ENCODE assay signal across 15 cellular contexts in genomic region chr12:22481557-22482104, GRCh38.
DNase-seq lines count a peak whose midpoint lies in the region; ATAC-seq and TF ChIP-seq lines count a peak whose summit lies in the region.
"Had no signal": no experiment of that assay in that cellular context is flagged by ENCODE, and none has a peak within 500 bp of the region (broad histone marks: within the 10 kb centered on the region; RNA-seq: fewer than 3 reads in every experiment).

No MANE protein-coding gene starts in this region.

- H3K9ac ChIP-seq in colonic mucosa (ENCODE audit: low read depth in 2 of 2, low read length in 2 of 2) = no peak overlapping the region
- no peak overlapping the region for H3K9ac ChIP-seq in MM.1S (ENCODE audit: low read length)
- H3K9ac ChIP-seq: GM23248 had no signal

- H3K9me3 Mint-ChIP-seq in activated T-cell treated with anti-CD3 and anti-CD28 coated beads, Interleukin-2, amount 50 U/mL, for 72 hours = no peaks in the 10 kb centered on the region

- H3K9me3 ChIP-seq in colonic mucosa (no peaks in the 10 kb centered on the region), MM.1S (replicated peaks; ENCODE audit: insufficient read depth, low read length) (no peaks in the 10 kb centered on the region)
- H3K9me3 ChIP-seq: Caco-2 had no signal

- ATAC-seq in activated T-cell treated with anti-CD3 and anti-CD28 coated beads, Interleukin-2, amount 50 U/mL, for 72 hours (replicated peaks in 1 of 2) = no peak
- ATAC-seq in GM19463 (IDR thresholded peaks at IDR 0.05; ENCODE audit: unreplicated experiment) (no peak), HG02588 (IDR thresholded peaks at IDR 0.05; ENCODE audit: unreplicated experiment) (no peak)
- ATAC-seq: HCT116, K562 had no signal

- H3K4me3 Mint-ChIP-seq in activated T-cell treated with anti-CD3 and anti-CD28 coated beads, Interleukin-2, amount 50 U/mL, for 72 hours = no peak overlapping the region

- peaks cover 17% of the 10 kb centered on the region for H3K4me1 Mint-ChIP-seq in activated T-cell treated with anti-CD3 and anti-CD28 coated beads, Interleukin-2, amount 50 U/mL, for 72 hours (ENCODE audit: low read depth)

- H3K36me3 ChIP-seq in colonic mucosa (no peaks in the 10 kb centered on the region), MM.1S (replicated peaks; ENCODE audit: insufficient read depth, low read length) (no peaks in the 10 kb centered on the region)

- H3K27me3 ChIP-seq in colonic mucosa = no peaks in the 10 kb centered on the region
- H3K27me3 ChIP-seq in MM.1S (replicated peaks; ENCODE audit: insufficient read depth, low read length) = no peaks in the 10 kb centered on the region

- TF ChIP-seq CTCF in colonic mucosa (IDR thresholded peaks at IDR 0.05) (no peak), MM.1S (IDR thresholded peaks at IDR 0.05; ENCODE audit: low read length) (no peak)

- H3K4me2 ChIP-seq in MM.1S (ENCODE audit: low read depth, low read length) = no peak overlapping the region

- H3K27ac ChIP-seq in colonic mucosa (no peak overlapping the region), MM.1S (ENCODE audit: low read length) (no peak overlapping the region)
- H3K27ac ChIP-seq: GM23248 had no signal

- no peaks in the 10 kb centered on the region for H3K27me3 Mint-ChIP-seq in activated T-cell treated with anti-CD3 and anti-CD28 coated beads, Interleukin-2, amount 50 U/mL, for 72 hours (ENCODE audit: low read depth)

- no peaks in the 10 kb centered on the region for H3K4me1 ChIP-seq in colonic mucosa
- no peaks in the 10 kb centered on the region for H3K4me1 ChIP-seq in MM.1S (ENCODE audit: low read length)

- intact Hi-C loops in colonic mucosa (cut with DNase I) = no loop called here

- H3K4me3 ChIP-seq in colonic mucosa (no peak overlapping the region), MM.1S (ENCODE audit: low read length) (no peak overlapping the region)
- H3K4me3 ChIP-seq: GM23248, K562 had no signal

- no peaks in the 10 kb centered on the region for H3K79me2 ChIP-seq in MM.1S (ENCODE audit: low read length)

- H3F3A ChIP-seq in MM.1S (ENCODE audit: insufficient read depth, low read length) = no peaks in the 10 kb centered on the region

- no peak for DNase-seq in activated T-cell treated with anti-CD3 and anti-CD28 coated beads, Interleukin-2, amount 50 U/mL, for 72 hours
- no peak for DNase-seq in activated T-cell treated with anti-CD3 and anti-CD28 coated beads, Interleukin-2, amount 50 U/mL, for 48 hours
- DNase-seq in NCI-H2029 treated with DMSO at 0.1 percent for 48 hours (lab: John Stamatoyannopoulos, UW) = peak; percentile 13
- DNase-seq in colonic mucosa = peak; percentile 56
- DNase-seq in NCI-H1694 treated with DMSO at 0.1 percent for 48 hours (lab: John Stamatoyannopoulos, UW) = no peak
- no peak for DNase-seq in MM.1S
- DNase-seq: C1 segment of cervical spinal cord, Caco-2, GM23248, NCI-H1930, SHP77 treated with DMSO at 0.1 percent for 48 hours had no signal

- peak overlapping the region; percentile 12 for H3K27ac Mint-ChIP-seq in activated T-cell treated with anti-CD3 and anti-CD28 coated beads, Interleukin-2, amount 50 U/mL, for 72 hours

- H2AFZ ChIP-seq in MM.1S (ENCODE audit: low read length) = no peak overlapping the region
- H2AFZ ChIP-seq: GM23248 had no signal

- H3K9me2 ChIP-seq in MM.1S (replicated peaks; ENCODE audit: insufficient read depth, low read length) = no peaks in the 10 kb centered on the region

- peaks cover 8 to 15% of the 10 kb centered on the region in 2 donors for H3K36me3 Mint-ChIP-seq in activated T-cell treated with anti-CD3 and anti-CD28 coated beads, Interleukin-2, amount 50 U/mL, for 72 hours (ENCODE audit: insufficient read depth in 2 of 2)

- H4K20me1 ChIP-seq in MM.1S (ENCODE audit: insufficient read depth, low read length) = no peaks in the 10 kb centered on the region

Comparison
In these comparisons a context has a peak if more than half of its experiments do, and no peak if none do; other contexts are left out.
1. DNase-seq: peak in NCI-H2029 treated with DMSO at 0.1 percent for 48 hours (single experiment) and colonic mucosa (single experiment); none in activated T-cell treated with anti-CD3 and anti-CD28 coated beads, Interleukin-2, amount 50 U/mL, for 72 hours (0 of 2), activated T-cell treated with anti-CD3 and anti-CD28 coated beads, Interleukin-2, amount 50 U/mL, for 48 hours (0 of 2), NCI-H1694 treated with DMSO at 0.1 percent for 48 hours (single experiment) and MM.1S (single experiment).